Comparison of ENCODE assay signal across 6 cellular contexts in the genomic region with DNA sequence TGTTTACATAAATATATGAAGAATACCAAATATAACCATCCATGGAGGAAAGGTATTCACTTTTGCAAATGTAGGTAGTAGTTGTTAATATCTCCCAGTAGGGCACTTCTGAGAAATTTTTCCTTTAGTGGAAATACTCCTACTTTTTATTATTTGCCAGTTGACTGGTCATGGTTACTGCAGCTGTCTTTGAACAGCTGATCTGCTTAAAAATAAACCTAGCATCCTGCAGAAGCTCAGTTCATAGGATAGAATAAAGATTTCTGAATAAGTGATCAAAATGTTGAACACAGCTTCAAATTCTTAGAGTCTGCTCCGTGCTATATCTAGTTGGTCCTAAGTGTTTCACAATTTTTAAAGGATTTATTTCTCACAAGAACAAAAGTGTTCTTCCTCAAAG.
"Had no signal": no experiment of that assay in that cellular context is flagged by ENCODE, and none has a peak within 500 bp of the region (broad histone marks: within the 10 kb centered on the region; RNA-seq: fewer than 3 reads in every experiment).

No MANE protein-coding gene starts in this region.

- H3K4me3 ChIP-seq: GM23338, K562 had no signal

- DNase-seq: H9, HCEC 1CT, IMR-90, KG1 had no signal

- H3K4me2 ChIP-seq: GM23338 had no signal

- H2AFZ ChIP-seq: GM23338 had no signal
